ENCODE assay signal across 1 cellular context in genomic region chr2:62570861-62571698, GRCh38.
TF ChIP-seq lines count a peak whose summit lies in the region.

No MANE protein-coding gene starts in this region.

TF ChIP-seq in HepG2, 621 proteins besides CTCF, POLR2A, EP300 and RAD21 (continued from another document and continues in another):
- no peak for TF ChIP-seq HMGXB3 (CRISPR knock-in tag; IDR thresholded peaks at IDR 0.05; ENCODE audit: borderline replicate concordance)
- TF ChIP-seq YEATS2 (CRISPR knock-in tag; IDR thresholded peaks at IDR 0.05; ENCODE audit: borderline replicate concordance) = peak; percentile 9; the same call in 1 of the 2 replicates
- TF ChIP-seq ZNF33A (CRISPR knock-in tag; IDR thresholded peaks at IDR 0.05; ENCODE audit: borderline replicate concordance) = peak; percentile 68
- no peak for TF ChIP-seq SMC3 (IDR thresholded peaks at IDR 0.05; ENCODE audit: low read length)
- no peak for TF ChIP-seq BCL6 (CRISPR knock-in tag; IDR thresholded peaks at IDR 0.05)
- TF ChIP-seq TFE3 (CRISPR knock-in tag; IDR thresholded peaks at IDR 0.05) = 0 out of 2 replicates have a peak, but pooled peaks have one; percentile 9
- TF ChIP-seq ZNF598 (CRISPR knock-in tag; IDR thresholded peaks at IDR 0.05; ENCODE audit: borderline replicate concordance) = peak; percentile 93
- TF ChIP-seq JUNB (CRISPR knock-in tag; IDR thresholded peaks at IDR 0.05; ENCODE audit: borderline replicate concordance) = no peak
- TF ChIP-seq HMGA1 (CRISPR knock-in tag; conservative IDR thresholded peaks at IDR 0.05) = no peak
- TF ChIP-seq, protein P1, sequence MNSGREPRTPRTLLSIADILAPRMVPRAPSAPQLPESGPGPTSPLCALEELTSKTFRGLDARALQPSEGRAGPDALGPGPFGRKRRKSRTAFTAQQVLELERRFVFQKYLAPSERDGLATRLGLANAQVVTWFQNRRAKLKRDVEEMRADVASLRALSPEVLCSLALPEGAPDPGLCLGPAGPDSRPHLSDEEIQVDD (CRISPR knock-in tag; IDR thresholded peaks at IDR 0.05; ENCODE audit: borderline replicate concordance) = peak; percentile 66; the same call in 1 of the 2 replicates
- TF ChIP-seq ZC3H4 (CRISPR knock-in tag; IDR thresholded peaks at IDR 0.05; ENCODE audit: borderline replicate concordance) = peak; percentile 86; the same call in 1 of the 2 replicates
- no peak for TF ChIP-seq ZNF136 (CRISPR knock-in tag; IDR thresholded peaks at IDR 0.05; ENCODE audit: low read depth)
- 0 out of 2 replicates have a peak, but pooled peaks have one; percentile 55 for TF ChIP-seq ZNF30 (CRISPR knock-in tag; IDR thresholded peaks at IDR 0.05)
- TF ChIP-seq KDM5B (CRISPR knock-in tag; IDR thresholded peaks at IDR 0.05; ENCODE audit: borderline replicate concordance) = peak; percentile 72; the same call in 1 of the 2 replicates
- TF ChIP-seq TCF12 (IDR thresholded peaks at IDR 0.05) = no peak
- TF ChIP-seq TCF12 (CRISPR knock-in tag; IDR thresholded peaks at IDR 0.05) = 0 out of 2 replicates have a peak, but pooled peaks have one; percentile 3
- peak; percentile 52 for TF ChIP-seq GABPB1 (CRISPR knock-in tag; IDR thresholded peaks at IDR 0.05)
- 0 out of 2 replicates have a peak, but pooled peaks have one; percentile 10 for TF ChIP-seq SOX5 (CRISPR knock-in tag; IDR thresholded peaks at IDR 0.05; ENCODE audit: borderline replicate concordance)
- TF ChIP-seq ZFP91 (CRISPR knock-in tag; IDR thresholded peaks at IDR 0.05; ENCODE audit: borderline replicate concordance) = peak; percentile 71
- TF ChIP-seq MTF2 (CRISPR knock-in tag; IDR thresholded peaks at IDR 0.05; ENCODE audit: borderline replicate concordance) = peak; percentile 44; the same call in 1 of the 2 replicates
- TF ChIP-seq NCOA1 (CRISPR knock-in tag; IDR thresholded peaks at IDR 0.05) = peak; percentile 13; the same call in 1 of the 2 replicates
- peak; percentile 18; the same call in 1 of the 2 replicates for TF ChIP-seq MIER3 (CRISPR knock-in tag; IDR thresholded peaks at IDR 0.05; ENCODE audit: borderline replicate concordance)
- TF ChIP-seq ZFP37 (CRISPR knock-in tag; IDR thresholded peaks at IDR 0.05; ENCODE audit: borderline replicate concordance) = no peak
- no peak for TF ChIP-seq HDAC6 (IDR thresholded peaks at IDR 0.05; ENCODE audit: low read depth, low read length)
- TF ChIP-seq HNRNPLL (IDR thresholded peaks at IDR 0.05; ENCODE audit: low read depth, low read length, poor library complexity, severe bottlenecking) = peak; percentile 33
- TF ChIP-seq, protein P2, sequence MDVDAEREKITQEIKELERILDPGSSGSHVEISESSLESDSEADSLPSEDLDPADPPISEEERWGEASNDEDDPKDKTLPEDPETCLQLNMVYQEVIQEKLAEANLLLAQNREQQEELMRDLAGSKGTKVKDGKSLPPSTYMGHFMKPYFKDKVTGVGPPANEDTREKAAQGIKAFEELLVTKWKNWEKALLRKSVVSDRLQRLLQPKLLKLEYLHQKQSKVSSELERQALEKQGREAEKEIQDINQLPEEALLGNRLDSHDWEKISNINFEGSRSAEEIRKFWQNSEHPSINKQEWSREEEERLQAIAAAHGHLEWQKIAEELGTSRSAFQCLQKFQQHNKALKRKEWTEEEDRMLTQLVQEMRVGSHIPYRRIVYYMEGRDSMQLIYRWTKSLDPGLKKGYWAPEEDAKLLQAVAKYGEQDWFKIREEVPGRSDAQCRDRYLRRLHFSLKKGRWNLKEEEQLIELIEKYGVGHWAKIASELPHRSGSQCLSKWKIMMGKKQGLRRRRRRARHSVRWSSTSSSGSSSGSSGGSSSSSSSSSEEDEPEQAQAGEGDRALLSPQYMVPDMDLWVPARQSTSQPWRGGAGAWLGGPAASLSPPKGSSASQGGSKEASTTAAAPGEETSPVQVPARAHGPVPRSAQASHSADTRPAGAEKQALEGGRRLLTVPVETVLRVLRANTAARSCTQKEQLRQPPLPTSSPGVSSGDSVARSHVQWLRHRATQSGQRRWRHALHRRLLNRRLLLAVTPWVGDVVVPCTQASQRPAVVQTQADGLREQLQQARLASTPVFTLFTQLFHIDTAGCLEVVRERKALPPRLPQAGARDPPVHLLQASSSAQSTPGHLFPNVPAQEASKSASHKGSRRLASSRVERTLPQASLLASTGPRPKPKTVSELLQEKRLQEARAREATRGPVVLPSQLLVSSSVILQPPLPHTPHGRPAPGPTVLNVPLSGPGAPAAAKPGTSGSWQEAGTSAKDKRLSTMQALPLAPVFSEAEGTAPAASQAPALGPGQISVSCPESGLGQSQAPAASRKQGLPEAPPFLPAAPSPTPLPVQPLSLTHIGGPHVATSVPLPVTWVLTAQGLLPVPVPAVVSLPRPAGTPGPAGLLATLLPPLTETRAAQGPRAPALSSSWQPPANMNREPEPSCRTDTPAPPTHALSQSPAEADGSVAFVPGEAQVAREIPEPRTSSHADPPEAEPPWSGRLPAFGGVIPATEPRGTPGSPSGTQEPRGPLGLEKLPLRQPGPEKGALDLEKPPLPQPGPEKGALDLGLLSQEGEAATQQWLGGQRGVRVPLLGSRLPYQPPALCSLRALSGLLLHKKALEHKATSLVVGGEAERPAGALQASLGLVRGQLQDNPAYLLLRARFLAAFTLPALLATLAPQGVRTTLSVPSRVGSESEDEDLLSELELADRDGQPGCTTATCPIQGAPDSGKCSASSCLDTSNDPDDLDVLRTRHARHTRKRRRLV (CRISPR knock-in tag; IDR thresholded peaks at IDR 0.05) = 0 out of 2 replicates have a peak, but pooled peaks have one; percentile 53
- TF ChIP-seq KDM2A (CRISPR knock-in tag; IDR thresholded peaks at IDR 0.05; ENCODE audit: borderline replicate concordance, low read depth) = peak; percentile 15; the same call in 1 of the 2 replicates
- TF ChIP-seq KAT7 (CRISPR knock-in tag; IDR thresholded peaks at IDR 0.05; ENCODE audit: borderline replicate concordance) = peak; percentile 47; the same call in 1 of the 2 replicates
- 0 out of 2 replicates have a peak, but pooled peaks have one; percentile 42 for TF ChIP-seq ZHX2 (IDR thresholded peaks at IDR 0.05; ENCODE audit: low read depth)
- no peak for TF ChIP-seq ZHX2 (CRISPR knock-in tag; IDR thresholded peaks at IDR 0.05; ENCODE audit: borderline replicate concordance)
- no peak for TF ChIP-seq ZNF263 (CRISPR knock-in tag; IDR thresholded peaks at IDR 0.05)
- no peak for TF ChIP-seq NR2F6 (IDR thresholded peaks at IDR 0.05)
- TF ChIP-seq NR2F6 (CRISPR knock-in tag; IDR thresholded peaks at IDR 0.05) = 0 out of 2 replicates have a peak, but pooled peaks have one; percentile 2
- TF ChIP-seq ZNF570 (CRISPR knock-in tag; IDR thresholded peaks at IDR 0.05; ENCODE audit: borderline replicate concordance) = no peak
- TF ChIP-seq ZBTB8A (CRISPR knock-in tag; IDR thresholded peaks at IDR 0.05; ENCODE audit: borderline replicate concordance, low read depth) = 0 out of 2 replicates have a peak, but pooled peaks have one; percentile 10
- no peak for TF ChIP-seq MAFG (CRISPR knock-in tag; IDR thresholded peaks at IDR 0.05)
- no peak for TF ChIP-seq SUZ12 (IDR thresholded peaks at IDR 0.05; ENCODE audit: low read depth, low read length)
- no peak for TF ChIP-seq U2AF1 (optimal IDR thresholded peaks at IDR 0.05; ENCODE audit: low read depth, low read length)
- TF ChIP-seq MXD3 (CRISPR knock-in tag; IDR thresholded peaks at IDR 0.05) = peak; percentile 15; the same call in 1 of the 2 replicates
- TF ChIP-seq HOXA3 (CRISPR knock-in tag; IDR thresholded peaks at IDR 0.05) = peak; percentile 19; the same call in 1 of the 2 replicates
- peak; percentile 71; the same call in 1 of the 2 replicates for TF ChIP-seq ZFP82 (CRISPR knock-in tag; IDR thresholded peaks at IDR 0.05; ENCODE audit: borderline replicate concordance)
